30 cellular contexts compared by ENCODE assay signal in genomic region chr6:88677356-88677755, GRCh38.
"Had no signal": no experiment of that assay in that cellular context is flagged by ENCODE, and none has a peak within 500 bp of the region (broad histone marks: within the 10 kb centered on the region; RNA-seq: fewer than 3 reads in every experiment).

No MANE protein-coding gene starts in this region.

- H3K4me1 Mint-ChIP-seq: mesothelial cell of epicardium had no signal

- DNase-seq: colonic mucosa; cortex of kidney; effector CD8-positive, alpha-beta T cell; effector memory CD8-positive, alpha-beta T cell; endodermal cell; erythroblast; esophagus squamous epithelium; foreskin fibroblast; foreskin melanocyte; gastrocnemius medialis; glutamatergic neuron; head of caudate nucleus; heart right ventricle; hippocampal formation; islet precursor cell; kidney; kidney glomerular epithelial cell; left colon; left ventricle myocardium inferior; lower lobe of right lung; mesenchymal stem cell; mucosa of descending colon; naive B cell; naive thymus-derived CD8-positive, alpha-beta T cell had no signal

- FAIRE-seq: endometrium, kidney had no signal

- H3K27ac Mint-ChIP-seq: dendritic cell treated with granulocyte-macrophage colony-stimulating factor and Interleukin-4, amounts not matched to agents 40 ng/mL and 50 ng/mL, for 4 days; effector memory CD8-positive, alpha-beta T cell; endodermal cell; mesothelial cell of epicardium; naive thymus-derived CD8-positive, alpha-beta T cell had no signal

- H3K27ac ChIP-seq: colonic mucosa, epithelial cell of prostate, esophagus squamous epithelium, gastrocnemius medialis, heart right ventricle, left ventricle myocardium inferior, lower lobe of right lung had no signal

- H3K9me3 ChIP-seq: colonic mucosa, esophagus squamous epithelium, gastrocnemius medialis, left ventricle myocardium inferior, lower lobe of right lung had no signal

- ATAC-seq: effector memory CD8-positive, alpha-beta T cell; esophagus mucosa; gastrocnemius medialis; heart right ventricle; left colon; left lobe of liver; lower lobe of right lung; mucosa of descending colon; naive thymus-derived CD8-positive, alpha-beta T cell had no signal

- H3K4me1 ChIP-seq: colonic mucosa, esophagus squamous epithelium, gastrocnemius medialis, heart right ventricle, left ventricle myocardium inferior, lower lobe of right lung had no signal

- H3K4me3 ChIP-seq: colonic mucosa, esophagus squamous epithelium, gastrocnemius medialis, heart right ventricle, left ventricle myocardium inferior, lower lobe of right lung, mucosa of descending colon had no signal

- H3K27me3 ChIP-seq: colonic mucosa, esophagus squamous epithelium, gastrocnemius medialis, heart right ventricle had no signal

- H3K4me3 Mint-ChIP-seq: dendritic cell treated with granulocyte-macrophage colony-stimulating factor and Interleukin-4, amounts not matched to agents 40 ng/mL and 50 ng/mL, for 4 days; effector memory CD8-positive, alpha-beta T cell; endodermal cell; mesothelial cell of epicardium; naive B cell; naive thymus-derived CD8-positive, alpha-beta T cell had no signal

- H3K27me3 Mint-ChIP-seq: dendritic cell treated with granulocyte-macrophage colony-stimulating factor and Interleukin-4, amounts not matched to agents 40 ng/mL and 50 ng/mL, for 4 days; effector memory CD8-positive, alpha-beta T cell; naive B cell; naive thymus-derived CD8-positive, alpha-beta T cell had no signal

- H3K36me3 ChIP-seq: colonic mucosa, gastrocnemius medialis, left ventricle myocardium inferior had no signal
